In the genomic region with DNA sequence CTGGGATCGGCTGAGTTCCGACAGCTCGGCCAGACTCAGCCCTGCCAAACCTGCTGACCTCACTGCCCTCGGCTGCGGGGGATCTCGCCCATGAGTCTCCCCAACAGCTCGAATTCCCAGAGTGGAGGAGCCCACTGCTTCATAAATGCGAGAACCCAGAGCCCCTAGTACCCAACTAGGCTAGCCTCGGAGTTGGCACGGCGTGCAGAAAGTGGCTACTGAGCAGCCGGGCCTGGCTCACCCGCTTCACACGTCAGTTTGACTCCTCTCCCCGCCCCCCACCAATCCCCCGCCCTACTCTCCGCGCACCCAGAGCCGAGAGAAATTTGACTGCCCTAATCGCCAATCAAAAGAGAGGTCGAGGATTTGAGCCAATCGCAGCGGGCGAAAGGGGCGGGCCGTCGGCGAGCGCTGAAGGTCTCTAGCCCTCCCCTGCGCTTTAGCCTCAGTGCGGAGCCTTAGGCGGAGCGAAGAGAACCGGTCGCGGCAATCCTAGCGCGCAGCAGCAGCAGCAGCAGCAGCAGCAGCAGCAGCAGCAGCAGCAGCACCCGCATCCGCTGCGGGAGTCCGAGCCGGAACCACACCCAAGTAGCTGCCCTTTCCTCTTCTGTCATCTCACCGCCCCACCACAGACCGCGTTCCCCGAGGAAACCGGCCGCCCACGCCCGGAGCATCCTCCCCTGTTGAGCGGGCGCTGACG, we compare ENCODE assay signal across 8 cellular contexts. TPM values are rescaled to one million over a fixed set of nuclear protein-coding genes. Genes with fewer than 3 reads are reported as not detected.
DNase-seq lines count a peak whose midpoint lies in the region; ATAC-seq, FAIRE-seq and TF ChIP-seq lines count a peak whose summit lies in the region.

A gene (plus strand): TSS at position 448 of the 700 bp plus-strand sequence. CDS start 264 bp downstream, outside the sequence.

- TF ChIP-seq CTCF in psoas muscle (IDR thresholded peaks at IDR 0.05) = no peak

- no peak for FAIRE-seq in urothelium cell line (lab: Jason Lieb, UNC)

- no peaks in the 10 kb centered on the region for H3K36me3 ChIP-seq in psoas muscle (ENCODE audit: insufficient read depth in 1 of 2, low read depth in 1 of 2)

- H3K9me3 ChIP-seq in psoas muscle = no peaks in the 10 kb centered on the region

- H3K4me1 ChIP-seq in psoas muscle = peaks cover 33% of the 10 kb centered on the region

- H3K27me3 ChIP-seq in psoas muscle (ENCODE audit: insufficient read depth in 3 of 3, low read length in 2 of 3) = no peaks in the 10 kb centered on the region

- DNase-seq in NCI-H187 (lab: John Stamatoyannopoulos, UW) (peak; percentile 54 to 88), T-helper 2 cell (peak; percentile 84 to 99 (median 95)), left ventricle myocardium superior (peak; percentile 97), psoas muscle (peak; percentile 95 to 97), urothelium cell line (ENCODE audit: low spot score) (peak; percentile 97)

- H3K4me3 ChIP-seq in psoas muscle = peak within 1 kb of the TSS; percentile 99

- intact Hi-C loops in left ventricle myocardium superior (cut with micrococcal nuclease) = no loop called here
- intact Hi-C loops in psoas muscle (cut with DNase I) = loop anchor here in 1 of 2 donors (5.0 kb wide), 2 partner anchors 47 to 132 kb away; a partner anchor contains a TSS

- WGBS in psoas muscle, 3 donors = 0% methylated on average over 44 to 54 of the region's 54 CpGs

- peak within 1 kb of the TSS; percentile 96 for H3K27ac ChIP-seq in angular gyrus (ENCODE audit: low read depth, low read length)
- peak within 1 kb of the TSS; percentile 96 for H3K27ac ChIP-seq in psoas muscle

- ATAC-seq in GM18498 (IDR thresholded peaks at IDR 0.05; ENCODE audit: unreplicated experiment) (peak; percentile 74), HG02938 (IDR thresholded peaks at IDR 0.05; ENCODE audit: unreplicated experiment) (peak; percentile 77), left ventricle myocardium superior (peak; percentile 95), psoas muscle (peak; percentile 94 to 97 (median 96))

RNA-seq across cellular contexts. Expression of the gene that starts here (rescaled TPM):
- 52.2 TPM for total RNA-seq in left ventricle myocardium superior
- total RNA-seq in psoas muscle = 10 to 100 TPM; 19.4 to 30.6 (median 29.0) TPM
- 10 to 100 TPM in 2 of 3 donors, 1 to 10 TPM in 1; 6.9 to 26.7 (median 20.6) TPM for polyA plus RNA-seq in psoas muscle

Comparison
In these comparisons a context has a peak if more than half of its experiments do, and no peak if none do; other contexts are left out.
1. Peak in every context shown above with its lines: DNase-seq, ATAC-seq, H3K4me3 ChIP-seq and H3K27ac ChIP-seq.